In genomic region chr14:59511916-59512530, GRCh38 we compare ENCODE assay signal across 1 cellular context.
TF ChIP-seq lines count a peak whose summit lies in the region.

No MANE protein-coding gene starts in this region.

TF ChIP-seq in HepG2, 621 proteins besides CTCF, POLR2A, EP300 and RAD21:
- TF ChIP-seq SOX5 (CRISPR knock-in tag; IDR thresholded peaks at IDR 0.05; ENCODE audit: borderline replicate concordance) (no peak), KLF11 (CRISPR knock-in tag; IDR thresholded peaks at IDR 0.05) (no peak), TSC22D2 (CRISPR knock-in tag; IDR thresholded peaks at IDR 0.05; ENCODE audit: borderline replicate concordance) (0 out of 2 replicates have a peak, but pooled peaks have one; percentile 20)
